9 cellular contexts compared by ENCODE assay signal in genomic region chr16:9054460-9054859, GRCh38.
"Had no signal": no experiment of that assay in that cellular context is flagged by ENCODE, and none has a peak within 500 bp of the region (broad histone marks: within the 10 kb centered on the region; RNA-seq: fewer than 3 reads in every experiment).

No MANE protein-coding gene starts in this region.

- H3K36me3 ChIP-seq: adrenal gland, thyroid gland, vagina had no signal

- H3K9me3 ChIP-seq: adrenal gland, thyroid gland, vagina had no signal

- H3K27ac ChIP-seq: adrenal gland, thyroid gland, vagina had no signal

- H3K4me3 ChIP-seq: adrenal gland, thyroid gland, vagina had no signal

- H3K27me3 ChIP-seq: adrenal gland, thyroid gland, vagina had no signal

- DNase-seq: activated CD4-positive, alpha-beta T cell treated with anti-CD3 and anti-CD28 coated beads, Interleukin-2, amount 50 U/mL, for 1 hour; activated naive CD4-positive, alpha-beta T cell treated with anti-CD3 and anti-CD28 coated beads, Interleukin-2, amount 10 ng/mL, durations not matched to agents 7 days and 5 days; activated T-cell treated with anti-CD3 and anti-CD28 coated beads for 4 hours; adrenal gland; mesenchymal stem cell; nephron progenitor cell; T-helper 1 cell; thyroid gland had no signal

- H3K4me1 ChIP-seq: thyroid gland, vagina had no signal
